7 cellular contexts compared by ENCODE assay signal in genomic region chr20:63224272-63225081, GRCh38. TPM values are rescaled to one million over a fixed set of nuclear protein-coding genes. Genes with fewer than 3 reads are reported as not detected.
DNase-seq lines count a peak whose midpoint lies in the region; ATAC-seq and TF ChIP-seq lines count a peak whose summit lies in the region.

No MANE protein-coding gene starts in this region.

- CTCF ChIA-PET in RWPE1 (lab: Yijun Ruan, JAX) = interaction anchor here (0.6 to 4.8 kb wide), 36 partner anchors 10 to 347 kb away, joined by 3 to 111 read pairs (median 12); partner anchors contain the start of genes ARFGAP1, BIRC7, COL20A1 and NKAIN4

- DNase-seq in HT1080 (ENCODE audit: low read depth) (peak; percentile 63), RWPE1 (ENCODE audit: low spot score) (peak; percentile 63), foreskin keratinocyte (peak in 1 of 2 donors; percentile 33), stomach (peak; percentile 74)
- DNase-seq in activated CD4-positive, CD25-positive, alpha-beta regulatory T cell (lab: John Stamatoyannopoulos, UW) = no peak
- DNase-seq in stimulated activated naive CD4-positive, alpha-beta T cell treated with Interleukin-2 at 50 U/mL for 16 hours (lab: John Stamatoyannopoulos, UW) = no peak

- TF ChIP-seq POLR2A in stomach (IDR thresholded peaks at IDR 0.05) = no peak

- H3K27me3 ChIP-seq in foreskin keratinocyte (peaks cover 20% of the 10 kb centered on the region), stomach (peaks cover 0 to 30% (median 11%) of the 10 kb centered on the region in 3 donors)

- no peaks in the 10 kb centered on the region for H3K9me3 ChIP-seq in stomach

- H3K4me3 ChIP-seq in stomach = no peak overlapping the region

- TF ChIP-seq EP300 in stomach (IDR thresholded peaks at IDR 0.05) = no peak

- H3K27ac ChIP-seq in RWPE1 (peak overlapping the region; percentile 59), foreskin keratinocyte (no peak overlapping the region), stomach (no peak overlapping the region)

- no peaks in the 10 kb centered on the region for H3K36me3 ChIP-seq in stomach

- POLR2A ChIA-PET in RWPE1 (lab: Yijun Ruan, JAX; ENCODE audit: low non-redundant PET) = interaction anchor here (0.6 kb wide), 1 partner anchor 408 kb away, joined by 3 read pairs; no protein-coding TSS in a partner anchor

- no peaks in the 10 kb centered on the region for H3K4me1 ChIP-seq in foreskin keratinocyte
- peaks cover 5 to 13% (median 9%) of the 10 kb centered on the region in 4 donors for H3K4me1 ChIP-seq in stomach

- WGBS in stomach, 5 donors = 22 to 32% (median 25%) methylated on average over 13 to 16 of the region's 16 CpGs

- TF ChIP-seq CTCF in RWPE1 (conservative IDR thresholded peaks at IDR 0.05; ENCODE audit: low read depth) (peak; percentile 59), foreskin keratinocyte (conservative IDR thresholded peaks at IDR 0.05) (peak; percentile 10), stomach (IDR thresholded peaks at IDR 0.05) (no peak)

- ATAC-seq in foreskin keratinocyte = no peak
- ATAC-seq in GM18868 (IDR thresholded peaks at IDR 0.05; ENCODE audit: unreplicated experiment) = no peak

- intact Hi-C loops in stomach (cut with DNase I; ENCODE audit: low total_unique reads) = no loop called here

RNA-seq across cellular contexts. Expression of gene YTHDF1, which starts 8.5 kb away (rescaled TPM):
- 22.4 and 35.1 TPM in 2 replicates for total RNA-seq in HT1080 (2014; rRNA removed; shearing (Covaris generic))
- 26.4 and 28.9 TPM in 2 replicates for polyA plus RNA-seq in HT1080 (2015; cell fraction: cytosol; rRNA removed)
- polyA plus RNA-seq in HT1080 (2015; cell fraction: nucleus; rRNA removed) = 31.4 and 32.0 TPM in 2 replicates
- total RNA-seq in foreskin keratinocyte = 36.2 and 36.4 TPM in 2 replicates
- polyA plus RNA-seq in foreskin keratinocyte = 21.8 and 23.1 TPM in 2 replicates
- 10 to 100 TPM; 20.4 to 41.1 (median 33.3) TPM for total RNA-seq in stomach
- 10 to 100 TPM; 17.8 to 19.4 (median 19.3) TPM for polyA plus RNA-seq in stomach

RNA-seq across cellular contexts. Expression of gene BIRC7, which starts 11.2 kb away (rescaled TPM):
- total RNA-seq in HT1080 (2014; rRNA removed; shearing (Covaris generic)) = not detected in 2 replicates
- not detected in 2 replicates for polyA plus RNA-seq in HT1080 (2015; cell fraction: cytosol; rRNA removed)
- not detected in 2 replicates for polyA plus RNA-seq in HT1080 (2015; cell fraction: nucleus; rRNA removed)
- total RNA-seq in foreskin keratinocyte (not detected in 2 replicates), stomach (not detected)
- polyA plus RNA-seq in foreskin keratinocyte (not detected in 2 replicates), stomach (not detected)

RNA-seq across cellular contexts. Expression of gene NKAIN4, which starts 29.8 kb away (rescaled TPM):
- not detected in 2 replicates for total RNA-seq in HT1080 (2014; rRNA removed; shearing (Covaris generic))
- not detected in 2 replicates for polyA plus RNA-seq in HT1080 (2015; cell fraction: cytosol; rRNA removed)
- not detected in 2 replicates for polyA plus RNA-seq in HT1080 (2015; cell fraction: nucleus; rRNA removed)
- total RNA-seq in foreskin keratinocyte = 0.11 and 0.20 TPM in 2 replicates
- 0.27 and 0.29 TPM in 2 replicates for polyA plus RNA-seq in foreskin keratinocyte
- 1 to 10 TPM in 1 of 5 donors, not detected in 4; 4.4 TPM for total RNA-seq in stomach
- 1 to 10 TPM in 1 of 3 donors, under 1 TPM in 1, not detected in 1; 0.28 to 1.2 TPM for polyA plus RNA-seq in stomach

RNA-seq across cellular contexts. Expression of gene ARFGAP1, which starts 48.1 kb away (rescaled TPM):
- total RNA-seq in HT1080 (2014; rRNA removed; shearing (Covaris generic)) = 62.1 and 64.7 TPM in 2 replicates
- 39.4 and 39.6 TPM in 2 replicates for polyA plus RNA-seq in HT1080 (2015; cell fraction: cytosol; rRNA removed)
- polyA plus RNA-seq in HT1080 (2015; cell fraction: nucleus; rRNA removed) = 377 and 402 TPM in 2 replicates
- total RNA-seq in foreskin keratinocyte = 52.2 and 64.0 TPM in 2 replicates
- 41.0 and 50.3 TPM in 2 replicates for polyA plus RNA-seq in foreskin keratinocyte
- total RNA-seq in stomach = 100 to 1,000 TPM in 3 of 5 donors, 10 to 100 TPM in 2; 51.3 to 146 (median 100) TPM
- 10 to 100 TPM; 51.5 to 53.2 (median 51.5) TPM for polyA plus RNA-seq in stomach

Comparison
In these comparisons a context has a peak if more than half of its experiments do, and no peak if none do; other contexts are left out.
1. DNase-seq: peak in HT1080 (single experiment), RWPE1 (single experiment) and stomach (single experiment); none in activated CD4-positive, CD25-positive, alpha-beta regulatory T cell (0 of 4) and stimulated activated naive CD4-positive, alpha-beta T cell treated with Interleukin-2 at 50 U/mL for 16 hours (single experiment).
2. CTCF ChIP-seq: peak in RWPE1 (single experiment) and foreskin keratinocyte (single experiment); none in stomach (0 of 7).